8 cellular contexts compared by ENCODE assay signal in genomic region chr22:29267858-29268510, GRCh38. TPM values are rescaled to one million over a fixed set of nuclear protein-coding genes. Genes with fewer than 3 reads are reported as not detected.
DNase-seq lines count a peak whose midpoint lies in the region; ATAC-seq, FAIRE-seq and TF ChIP-seq lines count a peak whose summit lies in the region.

Gene EWSR1, plus strand, starts transcription at chr22:29268268. Its CDS starts 69 bp downstream, at chr22:29268337.
Gene RHBDD3, minus strand, starts transcription at chr22:29267981. Its CDS starts 2,355 bp downstream, at chr22:29265626.

- peaks cover 38% of the 10 kb centered on the region for H3K4me1 ChIP-seq in astrocyte (ENCODE audit: insufficient read depth, low read length)
- H3K4me1 ChIP-seq in rectal smooth muscle tissue (ENCODE audit: control insufficient read depth, insufficient read depth, low read length): peaks cover 37% of the 10 kb centered on the region
- H3K4me1 ChIP-seq in vagina: peaks cover 62% of the 10 kb centered on the region

- H3K36me3 ChIP-seq in astrocyte (ENCODE audit: insufficient read depth, low read length) (peaks cover 22% of the 10 kb centered on the region), rectal smooth muscle tissue (ENCODE audit: control insufficient read depth, insufficient read depth, low read length) (peaks cover 9% of the 10 kb centered on the region), vagina (peaks cover 0 to 18% of the 10 kb centered on the region in 2 donors)

- H2AFZ ChIP-seq in astrocyte (ENCODE audit: low read depth, low read length): peak within 1 kb of the TSS; percentile 99

- H3K9ac ChIP-seq in astrocyte (ENCODE audit: low read length): peak within 1 kb of the TSS; percentile 100
- peak within 1 kb of the TSS; percentile 98 for H3K9ac ChIP-seq in rectal smooth muscle tissue (ENCODE audit: low read length)

- H3K27me3 ChIP-seq in astrocyte (ENCODE audit: insufficient read depth, low read length): no peaks in the 10 kb centered on the region
- no peaks in the 10 kb centered on the region for H3K27me3 ChIP-seq in rectal smooth muscle tissue (ENCODE audit: control insufficient read depth, insufficient read depth, low read length)
- H3K27me3 ChIP-seq in vagina: no peaks in the 10 kb centered on the region

- TF ChIP-seq POLR2A in vagina (IDR thresholded peaks at IDR 0.05): peak in 1 of 2 donors; percentile 91

- H3K4me3 Mint-ChIP-seq in astrocyte (ENCODE audit: unreplicated experiment): peak within 1 kb of the TSS; percentile 95

- H3K9me3 ChIP-seq in astrocyte (ENCODE audit: insufficient read depth, low read depth, low read length) (no peaks in the 10 kb centered on the region), vagina (no peaks in the 10 kb centered on the region)

- ATAC-seq in HG02981 (IDR thresholded peaks at IDR 0.05; ENCODE audit: unreplicated experiment): peak; percentile 71

- no peaks in the 10 kb centered on the region for H3K27me3 Mint-ChIP-seq in astrocyte (ENCODE audit: low read depth, unreplicated experiment)

- intact Hi-C loops in vagina (cut with DNase I): no loop called here

- H3K4me1 Mint-ChIP-seq in astrocyte (ENCODE audit: low read depth, unreplicated experiment): peaks cover 35% of the 10 kb centered on the region

- H3K27ac Mint-ChIP-seq in astrocyte (ENCODE audit: unreplicated experiment): peak within 1 kb of the TSS; percentile 99

- H3K4me3 ChIP-seq in astrocyte (ENCODE audit: insufficient read depth, low read depth, low read length) (peak within 1 kb of the TSS; percentile 98), rectal smooth muscle tissue (ENCODE audit: low read length) (peak within 1 kb of the TSS; percentile 98), vagina (peak within 1 kb of the TSS; percentile 86 to 95)

- H3K4me2 ChIP-seq in astrocyte (ENCODE audit: low read length): peak within 1 kb of the TSS; percentile 89

- TF ChIP-seq CTCF in astrocyte (IDR thresholded peaks at IDR 0.05; ENCODE audit: insufficient read depth, low read depth, low read length): no peak
- peak in 1 of 3 experiments; percentile 14 for TF ChIP-seq CTCF in vagina (IDR thresholded peaks at IDR 0.05)

- H3K9me3 Mint-ChIP-seq in astrocyte (ENCODE audit: unreplicated experiment): no peaks in the 10 kb centered on the region

- DNase-seq in GM18507 (ENCODE audit: extremely low spot score, insufficient read length, low read depth) (peak; percentile 89), NCI-H2029 treated with DMSO at 0.1 percent for 48 hours (lab: John Stamatoyannopoulos, UW) (peak; percentile 80), T-helper 22 cell (ENCODE audit: low read depth) (peak; percentile 89), astrocyte (ENCODE audit: low read depth) (peak; percentile 96), hepatic stellate cell (ENCODE audit: low spot score) (peak; percentile 96), vagina (ENCODE audit: extremely low spot score in 2 of 2) (peak in 1 of 2 donors; percentile 95)

- peaks cover 8% of the 10 kb centered on the region for H3K36me3 Mint-ChIP-seq in astrocyte (ENCODE audit: low read depth, unreplicated experiment)

- FAIRE-seq in GM18507 (lab: Jason Lieb, UNC): peak; percentile 92
- no peak for FAIRE-seq in astrocyte (lab: Jason Lieb, UNC)

- peaks cover 74% of the 10 kb centered on the region for H3K79me2 ChIP-seq in astrocyte (ENCODE audit: insufficient read depth, low read length)

- peak within 1 kb of the TSS; percentile 100 for H3K27ac ChIP-seq in astrocyte (ENCODE audit: low read depth, low read length)
- H3K27ac ChIP-seq in rectal smooth muscle tissue (ENCODE audit: low read depth, low read length): peak within 1 kb of the TSS; percentile 100
- peak within 1 kb of the TSS; percentile 99 for H3K27ac ChIP-seq in vagina

- peaks cover 45% of the 10 kb centered on the region for H4K20me1 ChIP-seq in astrocyte (ENCODE audit: insufficient read depth, low read length)

RNA-seq across cellular contexts. Expression of gene EWSR1, which starts in this region (rescaled TPM):
- 173 and 199 TPM in 2 replicates for total RNA-seq in astrocyte
- 164 TPM for total RNA-seq in vagina

RNA-seq across cellular contexts. Expression of gene RHBDD3, which starts in this region (rescaled TPM):
- 35.6 and 39.2 TPM in 2 replicates for total RNA-seq in astrocyte
- total RNA-seq in vagina: 29.7 TPM
